ENCODE assay signal across 18 cellular contexts in genomic region chr4:6354119-6354518, GRCh38.
DNase-seq lines count a peak whose midpoint lies in the region; FAIRE-seq and TF ChIP-seq lines count a peak whose summit lies in the region.
"Had no signal": no experiment of that assay in that cellular context is flagged by ENCODE, and none has a peak within 500 bp of the region (broad histone marks: within the 10 kb centered on the region; RNA-seq: fewer than 3 reads in every experiment).

No MANE protein-coding gene starts in this region.

- DNase-seq in DMS 273 treated with DMSO at 0.1 percent for 48 hours (lab: John Stamatoyannopoulos, UW) (peak; percentile 12), NCI-H1694 treated with DMSO at 0.1 percent for 48 hours (lab: John Stamatoyannopoulos, UW) (peak; percentile 43), endothelial cell (ENCODE audit: low spot score) (no peak), posterior vena cava (ENCODE audit: low spot score) (peak; percentile 64), D721Med (ENCODE audit: insufficient read length, low spot score) (no peak), NCI-H345 treated with DMSO at 0.1 percent for 48 hours (lab: John Stamatoyannopoulos, UW; ENCODE audit: unreplicated experiment) (no peak)
- DNase-seq in activated naive CD4-positive, alpha-beta T cell treated with anti-CD3 and anti-CD28 coated beads for 36 hours: no peak
- DNase-seq: CD4-positive, alpha-beta memory T cell; DND-41; IMR-90; Kasumi-1; MM.1S; NCI-H1105 treated with DMSO at 0.1 percent for 48 hours; NCI-H187 treated with DMSO at 0.1 percent for 48 hours; NCI-H510A; SIG-M5 had no signal

- no peaks in the 10 kb centered on the region for H3K36me3 Mint-ChIP-seq in endothelial cell (ENCODE audit: low read depth, unreplicated experiment)
- no peaks in the 10 kb centered on the region for H3K36me3 Mint-ChIP-seq in activated naive CD4-positive, alpha-beta T cell treated with anti-CD3 and anti-CD28 coated beads for 36 hours (ENCODE audit: low read depth)
- H3K36me3 Mint-ChIP-seq: CD4-positive, alpha-beta memory T cell had no signal

- FAIRE-seq in D721Med (lab: Jason Lieb, UNC): no peak
- FAIRE-seq: G401.6, GM12878 had no signal

- no peak overlapping the region for H3K4me3 Mint-ChIP-seq in endothelial cell (ENCODE audit: unreplicated experiment)
- no peak overlapping the region for H3K4me3 Mint-ChIP-seq in activated naive CD4-positive, alpha-beta T cell treated with anti-CD3 and anti-CD28 coated beads for 36 hours
- H3K4me3 Mint-ChIP-seq: CD4-positive, alpha-beta memory T cell had no signal

- H3K4me1 Mint-ChIP-seq in endothelial cell (ENCODE audit: unreplicated experiment): peaks cover 23% of the 10 kb centered on the region
- H3K4me1 Mint-ChIP-seq in activated naive CD4-positive, alpha-beta T cell treated with anti-CD3 and anti-CD28 coated beads for 36 hours (ENCODE audit: low read depth): no peaks in the 10 kb centered on the region

- intact Hi-C loops in posterior vena cava (cut with DNase I): no loop called here
- intact Hi-C loops in activated naive CD4-positive, alpha-beta T cell treated with anti-CD3 and anti-CD28 coated beads for 36 hours (cut with micrococcal nuclease): no loop called here

- peaks cover 1% of the 10 kb centered on the region for H3K27me3 Mint-ChIP-seq in endothelial cell (ENCODE audit: unreplicated experiment)
- H3K27me3 Mint-ChIP-seq in activated naive CD4-positive, alpha-beta T cell treated with anti-CD3 and anti-CD28 coated beads for 36 hours (ENCODE audit: low read depth): peaks cover 16% of the 10 kb centered on the region

- H3K9me3 Mint-ChIP-seq in endothelial cell (ENCODE audit: unreplicated experiment): no peaks in the 10 kb centered on the region
- no peaks in the 10 kb centered on the region for H3K9me3 Mint-ChIP-seq in activated naive CD4-positive, alpha-beta T cell treated with anti-CD3 and anti-CD28 coated beads for 36 hours

- TF ChIP-seq CTCF in endothelial cell (IDR thresholded peaks at IDR 0.05; ENCODE audit: unreplicated experiment) (no peak), D721Med (IDR thresholded peaks at IDR 0.05; ENCODE audit: insufficient read depth, missing control alignments) (no peak)

- CTCF ChIA-PET in activated naive CD4-positive, alpha-beta T cell treated with anti-CD3 and anti-CD28 coated beads for 36 hours (lab: Charles Lee): no interaction called here

- H3K27ac Mint-ChIP-seq in endothelial cell (ENCODE audit: unreplicated experiment): peak overlapping the region; percentile 36
- no peak overlapping the region for H3K27ac Mint-ChIP-seq in activated naive CD4-positive, alpha-beta T cell treated with anti-CD3 and anti-CD28 coated beads for 36 hours
- H3K27ac Mint-ChIP-seq: CD4-positive, alpha-beta memory T cell had no signal

Comparison
In these comparisons a context has a peak if more than half of its experiments do, and no peak if none do; other contexts are left out.
1. DNase-seq: peak in DMS 273 treated with DMSO at 0.1 percent for 48 hours (single experiment), NCI-H1694 treated with DMSO at 0.1 percent for 48 hours (single experiment) and posterior vena cava (single experiment); none in endothelial cell (single experiment), D721Med (single experiment), activated naive CD4-positive, alpha-beta T cell treated with anti-CD3 and anti-CD28 coated beads for 36 hours (single experiment) and NCI-H345 treated with DMSO at 0.1 percent for 48 hours (single experiment).